Comparison of ENCODE assay signal across 8 cellular contexts in genomic region chr14:74762917-74763802, GRCh38. TPM values are rescaled to one million over a fixed set of nuclear protein-coding genes. Genes with fewer than 3 reads are reported as not detected.
DNase-seq lines count a peak whose midpoint lies in the region; ATAC-seq and TF ChIP-seq lines count a peak whose summit lies in the region.

YLPM1 (plus strand) TSS chr14:74763316; CDS start chr14:74763490, 174 bp downstream.

- POLR2A ChIA-PET in activated B cell treated with CpG ODN at 0.5 μM for 24 hours (lab: Charles Lee), result interaction anchor here (0.5 to 2.6 kb wide), 22 partner anchors 9 to 708 kb away, joined by 3 to 9 read pairs (median 3); partner anchors contain the start of genes ACYP1, AREL1, EIF2B2 and FCF1

- CTCF ChIA-PET in activated B cell treated with CpG ODN at 0.5 μM for 24 hours (lab: Charles Lee), result interaction anchor here (0.8 to 2.1 kb wide), 5 partner anchors 23 to 300 kb away, joined by 3 to 8 read pairs (median 4); no protein-coding TSS in a partner anchor

- peaks cover 55% of the 10 kb centered on the region for H3K4me1 Mint-ChIP-seq in activated B cell treated with CpG ODN at 0.5 μM for 24 hours

- peak within 1 kb of the TSS; percentile 90 for H3K27ac Mint-ChIP-seq in activated B cell treated with CpG ODN at 0.5 μM for 24 hours

- ATAC-seq in GM18907 (IDR thresholded peaks at IDR 0.05; ENCODE audit: unreplicated experiment) (peak; percentile 93), HG03175 (IDR thresholded peaks at IDR 0.05; ENCODE audit: unreplicated experiment) (peak; percentile 92), activated B cell treated with CpG ODN at 0.5 μM for 24 hours (ENCODE audit: low read depth) (peak; percentile 95)

- H3K36me3 Mint-ChIP-seq in activated B cell treated with CpG ODN at 0.5 μM for 24 hours (ENCODE audit: low read depth), result peaks cover 26% of the 10 kb centered on the region

- peak; percentile 97 for DNase-seq in AG08395 (ENCODE audit: low spot score)
- peak; percentile 88 for DNase-seq in NCI-H226
- DNase-seq in activated B cell treated with CpG ODN at 0.5 μM for 24 hours, result peak; percentile 86
- peak; percentile 96 for DNase-seq in central memory CD4-positive, alpha-beta T cell
- peak; percentile 97 for DNase-seq in inferior parietal cortex (ENCODE audit: extremely low spot score)
- DNase-seq in stimulated activated CD4-positive, alpha-beta T cell treated with anti-CD3 and anti-CD28 coated beads, Interleukin-12 subunit alpha, Interleukin-12 subunit beta, amount 100 ng/mL, for 24 hours (ENCODE audit: low read depth in 2 of 2), result peak; percentile 84 to 85

- no peak for TF ChIP-seq CTCF in activated B cell treated with CpG ODN at 0.5 μM for 24 hours (IDR thresholded peaks at IDR 0.05)

- H3K9me3 Mint-ChIP-seq in activated B cell treated with CpG ODN at 0.5 μM for 24 hours, result no peaks in the 10 kb centered on the region

- no peaks in the 10 kb centered on the region for H3K27me3 Mint-ChIP-seq in activated B cell treated with CpG ODN at 0.5 μM for 24 hours

- intact Hi-C loops in activated B cell treated with CpG ODN at 0.5 μM for 24 hours (cut with micrococcal nuclease), result loop anchor here (1.0 to 5.0 kb wide), 12 partner anchors 14 to 1706 kb away; partner anchors contain the start of genes ACYP1, AREL1, DLST and EIF2B2

- peak within 1 kb of the TSS; percentile 90 for H3K4me3 Mint-ChIP-seq in activated B cell treated with CpG ODN at 0.5 μM for 24 hours

RNA-seq across cellular contexts. Expression of gene YLPM1, which starts in this region (rescaled TPM):
- 68.5 and 85.9 TPM in 2 replicates for total RNA-seq in activated B cell treated with CpG ODN at 0.5 μM for 24 hours

Comparison
In these comparisons a context has a peak if more than half of its experiments do, and no peak if none do; other contexts are left out.
1. Peak in every context shown above with its lines: DNase-seq and ATAC-seq.